Comparison of ENCODE assay signal across 8 cellular contexts in the genomic region with DNA sequence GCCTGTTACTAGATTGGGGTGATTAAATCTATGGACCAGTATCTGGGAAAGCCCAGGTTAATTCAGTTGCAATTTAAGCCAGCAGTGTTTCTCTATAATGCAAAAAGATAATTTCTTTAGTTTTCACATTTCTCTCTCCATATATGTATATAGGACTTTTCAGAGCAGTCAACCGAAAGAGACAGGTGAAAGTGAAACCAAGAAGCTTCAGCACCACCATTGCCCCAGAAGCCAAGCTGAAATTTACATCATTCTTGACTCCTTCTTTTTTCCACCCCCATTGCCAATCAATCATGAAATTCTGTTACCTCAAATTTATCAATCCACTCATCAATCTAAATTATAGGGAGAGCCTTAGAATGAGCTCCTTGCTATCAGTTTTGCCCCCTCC. TPM values are rescaled to one million over a fixed set of nuclear protein-coding genes. Genes with fewer than 3 reads are reported as not detected.
DNase-seq lines count a peak whose midpoint lies in the region; ATAC-seq, FAIRE-seq and TF ChIP-seq lines count a peak whose summit lies in the region.

No MANE protein-coding gene starts in this region.

- H4K20me1 ChIP-seq in BLaER1 (peaks cover 26% of the 10 kb centered on the region; the same call in 1 of the 2 replicates), K562 (replicated peaks; ENCODE audit: control insufficient read depth, insufficient read depth, low read length) (no peaks in the 10 kb centered on the region)

- DNase-seq in GM19239 (ENCODE audit: insufficient read length, low spot score) (no peak), K562 (ENCODE audit: extremely low read depth in 1 of 4, low spot score in 3 of 4) (no peak), neural crest cell (ENCODE audit: low read depth, low spot score) (no peak), adrenal gland (no peak), NCI-H1694 treated with DMSO at 0.1 percent for 48 hours (lab: John Stamatoyannopoulos, UW) (no peak)
- no peak for DNase-seq in NK-92 treated with Interleukin-12 subunit alpha and Interleukin-12 subunit beta, amount 100 ng/mL, for 24 hours (lab: John Stamatoyannopoulos, UW)

- H3K4me2 ChIP-seq in BLaER1 (peak overlapping the region; percentile 95), K562 (ENCODE audit: insufficient read depth, low read length) (peak overlapping the region; percentile 78)

- in situ Hi-C loops in K562 (cut with MboI): no loop called here

- peaks cover 11% of the 10 kb centered on the region; the same call in 1 of the 2 replicates for H3K9me3 ChIP-seq in BLaER1
- H3K9me3 ChIP-seq in K562 (replicated peaks; ENCODE audit: control insufficient read depth, insufficient read depth, low read depth, low read length): no peaks in the 10 kb centered on the region
- H3K9me3 ChIP-seq in adrenal gland (replicated peaks in 1 of 3): no peaks in the 10 kb centered on the region

- peaks cover 37% of the 10 kb centered on the region for H3K4me1 ChIP-seq in BLaER1
- peaks cover 8 to 28% of the 10 kb centered on the region in 2 experiments for H3K4me1 ChIP-seq in K562 (replicated peaks in 1 of 2; ENCODE audit: control insufficient read depth in 2 of 2, insufficient read depth in 2 of 2, low read length in 2 of 2)
- H3K4me1 ChIP-seq in adrenal gland (replicated peaks in 1 of 2): peaks cover 30 to 36% of the 10 kb centered on the region in 2 donors

- POLR2A ChIA-PET in K562 (lab: Yijun Ruan, JAX): interaction anchor here (0.6 to 1.2 kb wide), 2 partner anchors 16 to 308 kb away, joined by 3 to 4 read pairs; no protein-coding TSS in a partner anchor

- H3K27ac Mint-ChIP-seq in neural crest cell (ENCODE audit: unreplicated experiment): no peak overlapping the region

- no peaks in the 10 kb centered on the region for H3K9me1 ChIP-seq in K562 (ENCODE audit: control insufficient read depth, insufficient read depth, low read length)

- TF ChIP-seq POLR2A in K562 (conservative IDR thresholded peaks at IDR 0.05) (no peak), adrenal gland (IDR thresholded peaks at IDR 0.05) (no peak)

- CTCF ChIA-PET in K562 (lab: Yijun Ruan, JAX; ENCODE audit: low intra/inter-chr PET ratio): no interaction called here

- FAIRE-seq in GM19239 (lab: Jason Lieb, UNC): peak; percentile 64
- no peak for FAIRE-seq in K562 (lab: Jason Lieb, UNC)

- H3K9ac ChIP-seq in BLaER1 (no peak overlapping the region), K562 (ENCODE audit: insufficient read depth in 1 of 2, low read depth in 2 of 2, low read length in 2 of 2) (no peak overlapping the region)

- WGBS in K562 (ENCODE audit: insufficient coverage, low coverage, missing lambda C conversion rate): 0% methylated on average over 1 of the region's 1 CpG
- 16 to 37% (median 22%) methylated on average over 1 of the region's 1 CpG for WGBS in adrenal gland, 4 donors

- intact Hi-C loops in K562 (cut with micrococcal nuclease): no loop called here
- intact Hi-C loops in adrenal gland (cut with DNase I): no loop called here

- TF ChIP-seq EP300 in K562 (IDR thresholded peaks at IDR 0.05; ENCODE audit: low read length): no peak

- TF ChIP-seq CTCF in K562 (IDR thresholded peaks at IDR 0.05 in 2 of 3, conservative IDR thresholded peaks at IDR 0.05 in 1 of 3; ENCODE audit: insufficient read depth in 2 of 3, low read depth in 1 of 3, low read length in 3 of 3): no peak
- no peak for TF ChIP-seq CTCF in neural crest cell (conservative IDR thresholded peaks at IDR 0.05)
- no peak for TF ChIP-seq CTCF in adrenal gland (IDR thresholded peaks at IDR 0.05)

- H3K36me3 ChIP-seq in BLaER1: no peaks in the 10 kb centered on the region
- H3K36me3 ChIP-seq in K562 (ENCODE audit: control insufficient read depth, insufficient read depth, low read length): no peaks in the 10 kb centered on the region
- H3K36me3 ChIP-seq in adrenal gland (replicated peaks in 1 of 2): no peaks in the 10 kb centered on the region

- no peaks in the 10 kb centered on the region for H3K36me3 Mint-ChIP-seq in neural crest cell (ENCODE audit: low read depth)

- H3K79me2 ChIP-seq in K562 (ENCODE audit: control insufficient read depth, insufficient read depth, low read length): no peaks in the 10 kb centered on the region

- peaks cover 51% of the 10 kb centered on the region for H3K27me3 ChIP-seq in BLaER1
- H3K27me3 ChIP-seq in K562 (ENCODE audit: control insufficient read depth in 2 of 2, insufficient read depth in 2 of 2, low read length in 2 of 2): peaks cover 40 to 45% of the 10 kb centered on the region in 2 experiments
- peaks cover 21% of the 10 kb centered on the region for H3K27me3 ChIP-seq in adrenal gland

- peak overlapping the region; percentile 66 for H2AFZ ChIP-seq in K562 (ENCODE audit: low read depth, low read length)

- BruUV-seq in K562 (replicated peaks; lab: Mats Ljungman, UMichigan): no TSS peak

- H3K4me3 ChIP-seq in BLaER1 (peak overlapping the region; percentile 66), K562 (no peak overlapping the region), adrenal gland (peak overlapping the region in 2 of 4 donors; percentile 35 to 56)

- no peaks in the 10 kb centered on the region for H3K9me3 Mint-ChIP-seq in neural crest cell

- TF ChIP-seq RAD21 in K562 (CRISPR knock-in tag; conservative IDR thresholded peaks at IDR 0.05 in 1 of 2, IDR thresholded peaks at IDR 0.05 in 1 of 2): no peak

- peaks cover 40% of the 10 kb centered on the region for H3K4me1 Mint-ChIP-seq in neural crest cell

- ATAC-seq in HG03460 (IDR thresholded peaks at IDR 0.05; ENCODE audit: unreplicated experiment): peak; percentile 65
- ATAC-seq in K562: no peak

- H3K27ac ChIP-seq in BLaER1 (no peak overlapping the region), K562 (ENCODE audit: extremely low read depth, low read depth, low read length) (no peak overlapping the region), adrenal gland (no peak overlapping the region)

- peaks cover 34% of the 10 kb centered on the region for H3K27me3 Mint-ChIP-seq in neural crest cell (ENCODE audit: low read depth)

- peak overlapping the region; percentile 91 for H3K4me3 Mint-ChIP-seq in neural crest cell

TF ChIP-seq in K562, 482 proteins besides CTCF, POLR2A, EP300 and RAD21:
- TF ChIP-seq ETV6 (IDR thresholded peaks at IDR 0.05; ENCODE audit: borderline replicate concordance in 1 of 2, low read depth in 2 of 2, low read length in 1 of 2): no peak
- no peak for TF ChIP-seq ETV6 (CRISPR knock-in tag; IDR thresholded peaks at IDR 0.05; ENCODE audit: borderline replicate concordance)
- TF ChIP-seq CREB1 (IDR thresholded peaks at IDR 0.05): 0 out of 2 replicates have a peak, but pooled peaks have one; percentile 4
- TF ChIP-seq CREB1 (CRISPR knock-in tag; IDR thresholded peaks at IDR 0.05): no peak

RNA-seq across cellular contexts. Expression of a gene that starts 2.8 kb away (rescaled TPM):
- 0.19 and 0.37 TPM in 2 replicates for total RNA-seq in K562 (2011; cell fraction: chromatin; rRNA removed; ENCODE audit: low replicate concordance)
- total RNA-seq in K562 (2011; cell fraction: nucleolus; rRNA removed): under 0.01 and 0.17 TPM in 2 replicates
- 0.07 TPM in 1 of 2 replicates, not detected in the other for total RNA-seq in K562 (2011; cell fraction: nucleoplasm; rRNA removed)
- total RNA-seq in K562 (2014; rRNA removed) (0.18 TPM in 1 of 2 replicates, not detected in the other), K562 (2014; rRNA removed; fragmentation: Illumina TruSeq; extraction: Trizol) (0.04 and 0.10 TPM in 2 replicates), K562 (2015; rRNA removed; fragmentation: Illumina TruSeq; extraction: Trizol) (0.04 TPM in 2 replicates), K562 (2021) (0.13 TPM in 2 replicates), neural crest cell (27.5 and 29.4 TPM in 2 replicates), adrenal gland (under 1 TPM in 3 of 8 donors, not detected in 5; 0.04 to 0.43 (median 0.15) TPM)
- polyA plus RNA-seq in K562 (2011; rRNA removed) (0.07 TPM in 2 replicates), K562 (2014; fragmentation: Illumina TruSeq; extraction: Trizol) (0.03 and 0.09 TPM in 2 replicates), K562 (2014; fragmentation: Nextera tagmentation; extraction: Ambion mirVana) (under 1 TPM; 0.14 to 0.15 TPM), K562 (2014; rRNA removed) (0.05 TPM in 1 of 2 replicates, not detected in the other), adrenal gland (not detected)
- polyA plus RNA-seq in K562 (2011; cell fraction: cytosol; rRNA removed): 0.06 and 0.10 TPM in 2 replicates
- polyA plus RNA-seq in K562 (2011; cell fraction: nucleus; rRNA removed): 0.07 and 0.09 TPM in 2 replicates
- 0.12 and 0.72 TPM in 2 replicates for polyA plus RNA-seq in K562 (2012)
- polyA minus RNA-seq in K562 (2011; rRNA and poly(A)+ RNA removed): 0.03 and 0.11 TPM in 2 replicates
- polyA minus RNA-seq in K562 (2011; cell fraction: cytosol; rRNA and poly(A)+ RNA removed): not detected in 2 replicates
- polyA minus RNA-seq in K562 (2011; cell fraction: nucleus; rRNA and poly(A)+ RNA removed): under 0.01 and 0.11 TPM in 2 replicates

Comparison
In these comparisons a context has a peak if more than half of its experiments do, and no peak if none do; other contexts are left out.
1. RNA of a gene that starts 2.8 kb away (total RNA-seq): 27.5 to 29.4 TPM in neural crest cell; under 0.01 to 0.37 TPM in K562 and 0.04 to 0.43 TPM in adrenal gland; every median in the first group is over 10 times any median in the second.